12 cellular contexts compared by ENCODE assay signal in genomic region chr16:80996688-80997138, GRCh38. TPM values are rescaled to one million over a fixed set of nuclear protein-coding genes. Genes with fewer than 3 reads are reported as not detected.
DNase-seq lines count a peak whose midpoint lies in the region; ATAC-seq, FAIRE-seq and TF ChIP-seq lines count a peak whose summit lies in the region.
"Had no signal": no experiment of that assay in that cellular context is flagged by ENCODE, and none has a peak within 500 bp of the region (broad histone marks: within the 10 kb centered on the region; RNA-seq: fewer than 3 reads in every experiment).

No MANE protein-coding gene starts in this region.

- no peaks in the 10 kb centered on the region for H3K9me3 Mint-ChIP-seq in activated CD8-positive, alpha-beta memory T cell treated with anti-CD3 and anti-CD28 coated beads, Interleukin-2, amount 10 ng/mL, durations not matched to agents 7 days and 5 days (ENCODE audit: low read depth)
- H3K9me3 Mint-ChIP-seq in IgD-negative memory B cell (no peaks in the 10 kb centered on the region), GM23338 (no peaks in the 10 kb centered on the region)
- peaks cover 0 to 11% of the 10 kb centered on the region in 2 donors for H3K9me3 Mint-ChIP-seq in stimulated activated naive CD8-positive, alpha-beta T cell treated with anti-CD3 and anti-CD28 coated beads, Interleukin-15, amount 100 ng/mL, for 72 hours

- peak overlapping the region; percentile 95 for H3K27ac Mint-ChIP-seq in activated CD8-positive, alpha-beta memory T cell treated with anti-CD3 and anti-CD28 coated beads, Interleukin-2, amount 10 ng/mL, durations not matched to agents 7 days and 5 days
- H3K27ac Mint-ChIP-seq in IgD-negative memory B cell: peak overlapping the region; percentile 18 to 85 (median 72)
- H3K27ac Mint-ChIP-seq in stimulated activated naive CD8-positive, alpha-beta T cell treated with anti-CD3 and anti-CD28 coated beads, Interleukin-15, amount 100 ng/mL, for 72 hours: peak overlapping the region; percentile 84 to 93
- no peak overlapping the region for H3K27ac Mint-ChIP-seq in GM23338

- peak overlapping the region; percentile 79 for H3K4me3 Mint-ChIP-seq in activated CD8-positive, alpha-beta memory T cell treated with anti-CD3 and anti-CD28 coated beads, Interleukin-2, amount 10 ng/mL, durations not matched to agents 7 days and 5 days
- peak overlapping the region; percentile 78 to 96 (median 90) for H3K4me3 Mint-ChIP-seq in IgD-negative memory B cell
- H3K4me3 Mint-ChIP-seq in stimulated activated naive CD8-positive, alpha-beta T cell treated with anti-CD3 and anti-CD28 coated beads, Interleukin-15, amount 100 ng/mL, for 72 hours: peak overlapping the region; percentile 82 to 88
- H3K4me3 Mint-ChIP-seq in GM23338: no peak overlapping the region

- peak overlapping the region; percentile 34 for H2AFZ ChIP-seq in endothelial cell of umbilical vein (ENCODE audit: low read depth, low read length)
- no peak overlapping the region for H2AFZ ChIP-seq in GM23338

- H3K27me3 ChIP-seq in endothelial cell of umbilical vein (ENCODE audit: control insufficient read depth in 2 of 2, insufficient read depth in 2 of 2, low read length in 2 of 2) (no peaks in the 10 kb centered on the region), GM23338 (ENCODE audit: insufficient read depth) (no peaks in the 10 kb centered on the region)

- TF ChIP-seq CTCF in endothelial cell of umbilical vein (IDR thresholded peaks at IDR 0.05; ENCODE audit: extremely low read depth in 1 of 2, insufficient read depth in 1 of 2, low read depth in 1 of 2, low read length in 2 of 2) (no peak), GM23338 (conservative IDR thresholded peaks at IDR 0.05; ENCODE audit: low read depth in 2 of 2) (no peak)

- CTCF ChIA-PET in activated CD8-positive, alpha-beta memory T cell treated with anti-CD3 and anti-CD28 coated beads, Interleukin-2, amount 10 ng/mL, durations not matched to agents 7 days and 5 days (lab: Charles Lee): interaction anchor here (0.9 kb wide), 2 partner anchors 8 to 39 kb away, joined by 3 to 4 read pairs; partner anchors contain the start of gene ATMIN
- CTCF ChIA-PET in endothelial cell of umbilical vein (lab: Charles Lee): interaction anchor here (0.6 to 2.0 kb wide), 8 partner anchors 9 to 48 kb away, joined by 3 to 13 read pairs (median 5); partner anchors contain the start of genes ATMIN, CENPN and CMC2

- TF ChIP-seq POLR2A in endothelial cell of umbilical vein (IDR thresholded peaks at IDR 0.05; ENCODE audit: low read depth, low read length): no peak

- H3K9me2 ChIP-seq in GM23338 (ENCODE audit: insufficient read depth): no peaks in the 10 kb centered on the region

- no peaks in the 10 kb centered on the region for H3K27me3 Mint-ChIP-seq in activated CD8-positive, alpha-beta memory T cell treated with anti-CD3 and anti-CD28 coated beads, Interleukin-2, amount 10 ng/mL, durations not matched to agents 7 days and 5 days
- no peaks in the 10 kb centered on the region for H3K27me3 Mint-ChIP-seq in IgD-negative memory B cell
- H3K27me3 Mint-ChIP-seq in stimulated activated naive CD8-positive, alpha-beta T cell treated with anti-CD3 and anti-CD28 coated beads, Interleukin-15, amount 100 ng/mL, for 72 hours: no peaks in the 10 kb centered on the region
- H3K27me3 Mint-ChIP-seq in GM23338 (ENCODE audit: insufficient read depth, low read depth, poor library complexity): peaks cover 2% of the 10 kb centered on the region

- intact Hi-C loops in endothelial cell of umbilical vein (cut with micrococcal nuclease): loop anchor here (1.0 kb wide), 1 partner anchor 11 kb away; the partner anchor contains the start of gene CENPN

- peaks cover 54% of the 10 kb centered on the region for H3K36me3 Mint-ChIP-seq in activated CD8-positive, alpha-beta memory T cell treated with anti-CD3 and anti-CD28 coated beads, Interleukin-2, amount 10 ng/mL, durations not matched to agents 7 days and 5 days
- H3K36me3 Mint-ChIP-seq in IgD-negative memory B cell (no peaks in the 10 kb centered on the region), GM23338 (ENCODE audit: low read depth) (peaks cover under 1% of the 10 kb centered on the region; the same call in 1 of the 3 replicates)

- H3K79me2 ChIP-seq in endothelial cell of umbilical vein (ENCODE audit: control insufficient read depth, insufficient read depth, low read length): peaks cover 94% of the 10 kb centered on the region
- peaks cover 98% of the 10 kb centered on the region for H3K79me2 ChIP-seq in GM23338 (replicated peaks; ENCODE audit: insufficient read depth)

- ATAC-seq in activated CD8-positive, alpha-beta memory T cell treated with anti-CD3 and anti-CD28 coated beads, Interleukin-2, amount 10 ng/mL, durations not matched to agents 7 days and 5 days: peak; percentile 51
- no peak for ATAC-seq in stimulated activated naive CD8-positive, alpha-beta T cell treated with anti-CD3 and anti-CD28 coated beads, Interleukin-15, amount 100 ng/mL, for 72 hours
- ATAC-seq in GM23338 (no peak), HG02678 (IDR thresholded peaks at IDR 0.05; ENCODE audit: unreplicated experiment) (no peak)
- ATAC-seq: HCT116 had no signal

- H3K9me1 ChIP-seq in endothelial cell of umbilical vein (replicated peaks; ENCODE audit: control insufficient read depth, extremely low read depth, insufficient read depth, low read length): no peaks in the 10 kb centered on the region

- DNase-seq in activated CD8-positive, alpha-beta memory T cell treated with anti-CD3 and anti-CD28 coated beads, Interleukin-2, amount 10 ng/mL, durations not matched to agents 7 days and 5 days: no peak
- DNase-seq in activated CD8-positive, alpha-beta memory T cell treated with anti-CD3 and anti-CD28 coated beads, Interleukin-2, amount 50 U/mL, for 48 hours: no peak
- DNase-seq in endothelial cell of umbilical vein (ENCODE audit: low read depth, low spot score): peak; percentile 29
- no peak for DNase-seq in stimulated activated naive CD8-positive, alpha-beta T cell treated with anti-CD3 and anti-CD28 coated beads, Interleukin-15, amount 100 ng/mL, for 72 hours
- DNase-seq in GM23338 (ENCODE audit: low spot score): no peak
- DNase-seq in NCI-H226: no peak
- DNase-seq: cortex of kidney, MV-4-11 had no signal

- H3F3A ChIP-seq in GM23338 (replicated peaks; ENCODE audit: low read depth): no peaks in the 10 kb centered on the region

- H3K9me3 ChIP-seq in endothelial cell of umbilical vein (replicated peaks; ENCODE audit: control insufficient read depth, insufficient read depth, low read length): no peaks in the 10 kb centered on the region

- H3K4me2 ChIP-seq in endothelial cell of umbilical vein (ENCODE audit: insufficient read depth, low read length) (peak overlapping the region; percentile 76), GM23338 (no peak overlapping the region)

- POLR2A ChIA-PET in endothelial cell of umbilical vein (lab: Charles Lee): interaction anchor here (2.1 kb wide), 1 partner anchor 10 kb away, joined by 7 read pairs; the partner anchor contains the start of genes CENPN and CMC2

- H3K4me1 ChIP-seq in endothelial cell of umbilical vein (ENCODE audit: control insufficient read depth, extremely low read depth, insufficient read depth, low read length) (peaks cover 31% of the 10 kb centered on the region), GM23338 (ENCODE audit: insufficient read depth) (no peaks in the 10 kb centered on the region)

- peaks cover 64% of the 10 kb centered on the region for H3K4me1 Mint-ChIP-seq in activated CD8-positive, alpha-beta memory T cell treated with anti-CD3 and anti-CD28 coated beads, Interleukin-2, amount 10 ng/mL, durations not matched to agents 7 days and 5 days
- H3K4me1 Mint-ChIP-seq in IgD-negative memory B cell: peaks cover 22 to 34% (median 32%) of the 10 kb centered on the region in 3 donors
- H3K4me1 Mint-ChIP-seq in stimulated activated naive CD8-positive, alpha-beta T cell treated with anti-CD3 and anti-CD28 coated beads, Interleukin-15, amount 100 ng/mL, for 72 hours: peaks cover 65% of the 10 kb centered on the region
- no peaks in the 10 kb centered on the region; the same call in 2 of the 3 replicates for H3K4me1 Mint-ChIP-seq in GM23338

- peak overlapping the region in 2 of 3 experiments; percentile 8 to 51 for H3K4me3 ChIP-seq in endothelial cell of umbilical vein (replicated peaks in 1 of 3; ENCODE audit: insufficient read depth in 1 of 3, low read depth in 1 of 3, low read length in 3 of 3)
- H3K4me3 ChIP-seq in GM23338: no peak overlapping the region

- H3K9ac ChIP-seq in endothelial cell of umbilical vein (replicated peaks; ENCODE audit: extremely low read depth, insufficient read depth, low read length): peak overlapping the region; percentile 51

- no peaks in the 10 kb centered on the region for H3K36me3 ChIP-seq in endothelial cell of umbilical vein (ENCODE audit: control insufficient read depth in 2 of 2, extremely low read depth in 1 of 2, insufficient read depth in 2 of 2, low read length in 2 of 2)
- H3K36me3 ChIP-seq in GM23338 (ENCODE audit: insufficient read depth): no peaks in the 10 kb centered on the region

- FAIRE-seq in endothelial cell of umbilical vein (lab: Jason Lieb, UNC): no peak

- H4K20me1 ChIP-seq in endothelial cell of umbilical vein (replicated peaks; ENCODE audit: control insufficient read depth, extremely low read depth, insufficient read depth, low read length) (no peaks in the 10 kb centered on the region), GM23338 (replicated peaks; ENCODE audit: insufficient read depth) (peaks cover 36% of the 10 kb centered on the region)

- no TSS peak for BruUV-seq in endothelial cell of umbilical vein (replicated peaks; lab: Mats Ljungman, UMichigan)

- peak overlapping the region; percentile 51 for H3K27ac ChIP-seq in endothelial cell of umbilical vein (ENCODE audit: insufficient read depth, low read depth, low read length)
- no peak overlapping the region for H3K27ac ChIP-seq in GM23338 (ENCODE audit: low read depth)
- H3K27ac ChIP-seq: C4-2B had no signal

- dilution Hi-C loops in endothelial cell of umbilical vein (cut with MboI; ENCODE audit: extremely low pct_ligation_motif_present, low sequenced_read_pairs): no loop called here

RNA-seq across cellular contexts. Expression of gene CMC2, which starts 10.0 kb away (rescaled TPM):
- 100 to 1,000 TPM in 1 of 2 experiments, 10 to 100 TPM in 1; 93.3 to 136 TPM for total RNA-seq in activated CD8-positive, alpha-beta memory T cell treated with anti-CD3 and anti-CD28 coated beads, Interleukin-2, amount 10 ng/mL, durations not matched to agents 7 days and 5 days
- polyA plus RNA-seq in IgD-negative memory B cell (89.9 TPM), endothelial cell of umbilical vein (121 and 216 TPM in 2 replicates), GM23338 (2016; fragmentation: Nextera tagmentation; extraction: Ambion mirVana) (211 and 241 TPM in 2 replicates)
- total RNA-seq in endothelial cell of umbilical vein: 96.6 and 97.8 TPM in 2 replicates
- polyA plus RNA-seq in endothelial cell of umbilical vein (2011; cell fraction: cytosol; rRNA removed): 137 and 142 TPM in 2 replicates
- 56.7 and 68.7 TPM in 2 replicates for polyA plus RNA-seq in endothelial cell of umbilical vein (2011; cell fraction: nucleus; rRNA removed)
- 131 and 158 TPM in 2 replicates for polyA plus RNA-seq in endothelial cell of umbilical vein (2012)
- polyA minus RNA-seq in endothelial cell of umbilical vein: 55.9 and 57.2 TPM in 2 replicates
- 63.2 TPM for polyA minus RNA-seq in endothelial cell of umbilical vein (2011; cell fraction: cytosol; rRNA and poly(A)+ RNA removed)
- 42.8 and 56.9 TPM in 2 replicates for polyA minus RNA-seq in endothelial cell of umbilical vein (2011; cell fraction: nucleus; rRNA and poly(A)+ RNA removed)
- total RNA-seq in GM23338 (2014; rRNA removed; shearing (Covaris generic)): 35.7 and 63.3 TPM in 2 replicates

RNA-seq across cellular contexts. Expression of gene CENPN, which starts 10.3 kb away (rescaled TPM):
- total RNA-seq in activated CD8-positive, alpha-beta memory T cell treated with anti-CD3 and anti-CD28 coated beads, Interleukin-2, amount 10 ng/mL, durations not matched to agents 7 days and 5 days: 10 to 100 TPM; 66.1 to 73.7 TPM
- polyA plus RNA-seq in IgD-negative memory B cell (7.8 TPM), endothelial cell of umbilical vein (15.3 and 17.6 TPM in 2 replicates), GM23338 (2016; fragmentation: Nextera tagmentation; extraction: Ambion mirVana) (59.0 and 80.8 TPM in 2 replicates)
- 52.4 and 53.4 TPM in 2 replicates for total RNA-seq in endothelial cell of umbilical vein
- polyA plus RNA-seq in endothelial cell of umbilical vein (2011; cell fraction: cytosol; rRNA removed): 60.9 and 63.6 TPM in 2 replicates
- polyA plus RNA-seq in endothelial cell of umbilical vein (2011; cell fraction: nucleus; rRNA removed): 43.5 and 45.6 TPM in 2 replicates
- 48.3 and 126 TPM in 2 replicates for polyA plus RNA-seq in endothelial cell of umbilical vein (2012)
- polyA minus RNA-seq in endothelial cell of umbilical vein: 24.4 and 35.3 TPM in 2 replicates
- polyA minus RNA-seq in endothelial cell of umbilical vein (2011; cell fraction: cytosol; rRNA and poly(A)+ RNA removed): 113 TPM
- 21.2 and 22.7 TPM in 2 replicates for polyA minus RNA-seq in endothelial cell of umbilical vein (2011; cell fraction: nucleus; rRNA and poly(A)+ RNA removed)
- 43.6 and 54.9 TPM in 2 replicates for total RNA-seq in GM23338 (2014; rRNA removed; shearing (Covaris generic))

RNA-seq across cellular contexts. Expression of gene ATMIN, which starts 38.9 kb away (rescaled TPM):
- total RNA-seq in activated CD8-positive, alpha-beta memory T cell treated with anti-CD3 and anti-CD28 coated beads, Interleukin-2, amount 10 ng/mL, durations not matched to agents 7 days and 5 days: 10 to 100 TPM; 20.9 to 27.5 TPM
- polyA plus RNA-seq in IgD-negative memory B cell: 19.5 TPM
- total RNA-seq in endothelial cell of umbilical vein: 22.4 and 25.3 TPM in 2 replicates
- 15.0 and 15.8 TPM in 2 replicates for polyA plus RNA-seq in endothelial cell of umbilical vein
- 14.2 and 15.8 TPM in 2 replicates for polyA plus RNA-seq in endothelial cell of umbilical vein (2011; cell fraction: cytosol; rRNA removed)
- 14.1 and 17.2 TPM in 2 replicates for polyA plus RNA-seq in endothelial cell of umbilical vein (2011; cell fraction: nucleus; rRNA removed)
- polyA plus RNA-seq in endothelial cell of umbilical vein (2012): 16.6 and 22.5 TPM in 2 replicates
- polyA minus RNA-seq in endothelial cell of umbilical vein: 27.0 and 30.2 TPM in 2 replicates
- polyA minus RNA-seq in endothelial cell of umbilical vein (2011; cell fraction: cytosol; rRNA and poly(A)+ RNA removed): 32.6 TPM
- 15.1 and 21.4 TPM in 2 replicates for polyA minus RNA-seq in endothelial cell of umbilical vein (2011; cell fraction: nucleus; rRNA and poly(A)+ RNA removed)
- total RNA-seq in GM23338 (2014; rRNA removed; shearing (Covaris generic)): 58.8 and 60.5 TPM in 2 replicates
- 20.6 and 22.0 TPM in 2 replicates for polyA plus RNA-seq in GM23338 (2016; fragmentation: Nextera tagmentation; extraction: Ambion mirVana)
